1 cellular context compared by ENCODE assay signal in genomic region chr3:191962324-191962723, GRCh38.
TF ChIP-seq lines count a peak whose summit lies in the region.

No MANE protein-coding gene starts in this region.

TF ChIP-seq in H1, 55 proteins besides CTCF, POLR2A, EP300 and RAD21:
- TF ChIP-seq CBX8 (IDR thresholded peaks at IDR 0.05; ENCODE audit: borderline replicate concordance, low read depth, low read length) (no peak), CHD2 (IDR thresholded peaks at IDR 0.05; ENCODE audit: low read length) (no peak), JUN (IDR thresholded peaks at IDR 0.05; ENCODE audit: low read depth, low read length) (no peak), JUND (IDR thresholded peaks at IDR 0.05; ENCODE audit: low read length) (no peak), KDM1A (IDR thresholded peaks at IDR 0.05; ENCODE audit: borderline replicate concordance, low read length) (no peak), EZH2 (IDR thresholded peaks at IDR 0.05; ENCODE audit: low read depth, low read length, severe bottlenecking) (no peak), CBX5 (IDR thresholded peaks at IDR 0.05; ENCODE audit: low read depth, low read length) (no peak), EGR1 (IDR thresholded peaks at IDR 0.05; ENCODE audit: borderline replicate concordance, low read depth, low read length) (no peak), PHF8 (conservative IDR thresholded peaks at IDR 0.05; ENCODE audit: low read depth, low read length) (no peak), SAP30 (IDR thresholded peaks at IDR 0.05; ENCODE audit: insufficient read depth, insufficient replicate concordance, low read length) (no peak), SP2 (IDR thresholded peaks at IDR 0.05; ENCODE audit: low read length) (no peak), RXRA (IDR thresholded peaks at IDR 0.05; ENCODE audit: insufficient read depth, low read depth, low read length) (no peak), SIN3A (conservative IDR thresholded peaks at IDR 0.05 in 1 of 2, IDR thresholded peaks at IDR 0.05 in 1 of 2; ENCODE audit: low read depth in 1 of 2, low read length in 2 of 2) (no peak), POLR2AphosphoS5 (IDR thresholded peaks at IDR 0.05; ENCODE audit: low read depth, low read length) (no peak)
